Comparison of ENCODE assay signal across 8 cellular contexts in genomic region chr6:149082320-149082719, GRCh38.
DNase-seq lines count a peak whose midpoint lies in the region; ATAC-seq and TF ChIP-seq lines count a peak whose summit lies in the region.

No MANE protein-coding gene starts in this region.

- peak; percentile 53 for DNase-seq in A172 (ENCODE audit: low spot score)
- DNase-seq in NCI-H69 (lab: John Stamatoyannopoulos, UW): peak; percentile 71
- DNase-seq in activated CD4-positive, alpha-beta T cell treated with anti-CD3 and anti-CD28 coated beads, Interleukin-2, amount 50 U/mL, for 1 hour: peak; percentile 89
- peak; percentile 83 for DNase-seq in dermis blood vessel endothelial cell
- peak; percentile 74 to 94 for DNase-seq in lower leg skin (ENCODE audit: low spot score in 2 of 2)
- DNase-seq in stimulated activated CD8-positive, alpha-beta memory T cell treated with anti-CD3 and anti-CD28 coated beads, Interleukin-15, amount 100 ng/mL, for 1 hour (ENCODE audit: low read depth): peak; percentile 81

- intact Hi-C loops in lower leg skin (cut with DNase I; ENCODE audit: low total_unique reads): no loop called here

- no peak overlapping the region for H3K4me3 ChIP-seq in lower leg skin (ENCODE audit: low read depth, poor library complexity, severe bottlenecking)

- ATAC-seq in GM18519 (IDR thresholded peaks at IDR 0.05; ENCODE audit: low FRiP score, unreplicated experiment) (peak; percentile 52), HG03378 (IDR thresholded peaks at IDR 0.05; ENCODE audit: unreplicated experiment) (peak; percentile 79)

- TF ChIP-seq CTCF in lower leg skin (IDR thresholded peaks at IDR 0.05): no peak

- no peak for TF ChIP-seq POLR2A in lower leg skin (IDR thresholded peaks at IDR 0.05)

- WGBS in lower leg skin, 2 donors: 37 to 38% methylated on average over 6 of the region's 6 CpGs
